ENCODE assay signal across 8 cellular contexts in genomic region chr3:17894434-17895060, GRCh38.
DNase-seq lines count a peak whose midpoint lies in the region; ATAC-seq and TF ChIP-seq lines count a peak whose summit lies in the region.

No MANE protein-coding gene starts in this region.

- H3K27me3 ChIP-seq in SU-DHL-6 (ENCODE audit: low read length) (no peaks in the 10 kb centered on the region), smooth muscle cell (ENCODE audit: low read depth) (no peaks in the 10 kb centered on the region), esophagus muscularis mucosa (no peaks in the 10 kb centered on the region)

- H3F3A ChIP-seq in SU-DHL-6 (ENCODE audit: insufficient read depth) (no peaks in the 10 kb centered on the region), smooth muscle cell (ENCODE audit: low read depth) (no peaks in the 10 kb centered on the region)

- H3K4me2 ChIP-seq in SU-DHL-6 (ENCODE audit: low read depth, low read length, poor library complexity, severe bottlenecking) (no peak overlapping the region), smooth muscle cell (no peak overlapping the region)

- H3K9ac ChIP-seq in SU-DHL-6 (ENCODE audit: low read length) (no peak overlapping the region), smooth muscle cell (ENCODE audit: low read depth) (no peak overlapping the region)

- 14% methylated on average over 1 of the region's 1 CpG for WGBS in smooth muscle cell (ENCODE audit: low lambda C conversion rate)
- 22% methylated on average over 1 of the region's 1 CpG for WGBS in esophagus muscularis mucosa

- H3K9me3 ChIP-seq in SU-DHL-6 (ENCODE audit: insufficient read depth, low read length) (no peaks in the 10 kb centered on the region), smooth muscle cell (replicated peaks; ENCODE audit: low read depth) (no peaks in the 10 kb centered on the region), esophagus muscularis mucosa (no peaks in the 10 kb centered on the region)

- no peaks in the 10 kb centered on the region for H3K9me2 ChIP-seq in SU-DHL-6 (replicated peaks; ENCODE audit: insufficient read depth, low read length)

- peak; percentile 38 for TF ChIP-seq CTCF in SU-DHL-6 (IDR thresholded peaks at IDR 0.05; ENCODE audit: insufficient read depth, low read length, poor library complexity, severe bottlenecking)
- peak; percentile 38 for TF ChIP-seq CTCF in smooth muscle cell (IDR thresholded peaks at IDR 0.05; ENCODE audit: borderline replicate concordance, insufficient read depth, poor library complexity, severe bottlenecking)
- TF ChIP-seq CTCF in esophagus muscularis mucosa (IDR thresholded peaks at IDR 0.05) = no peak

- no peaks in the 10 kb centered on the region for H3K36me3 ChIP-seq in SU-DHL-6 (ENCODE audit: low read length)
- H3K36me3 ChIP-seq in smooth muscle cell (ENCODE audit: low read depth) = no peaks in the 10 kb centered on the region
- no peaks in the 10 kb centered on the region for H3K36me3 ChIP-seq in esophagus muscularis mucosa

- ATAC-seq in GM18519 (IDR thresholded peaks at IDR 0.05; ENCODE audit: low FRiP score, unreplicated experiment) = peak; percentile 87
- ATAC-seq in esophagus mucosa = peak; percentile 83

- H3K4me1 ChIP-seq in smooth muscle cell (ENCODE audit: low read depth) (no peaks in the 10 kb centered on the region), esophagus muscularis mucosa (no peaks in the 10 kb centered on the region)

- H3K4me3 ChIP-seq in SU-DHL-6 (ENCODE audit: insufficient read depth, low read length, poor library complexity, severe bottlenecking) (no peak overlapping the region), smooth muscle cell (no peak overlapping the region), esophagus muscularis mucosa (no peak overlapping the region)

- no peak for TF ChIP-seq POLR2A in esophagus muscularis mucosa (IDR thresholded peaks at IDR 0.05; ENCODE audit: low read depth)

- no peak for TF ChIP-seq EP300 in esophagus muscularis mucosa (IDR thresholded peaks at IDR 0.05)

- intact Hi-C loops in esophagus muscularis mucosa (cut with DNase I) = no loop called here

- DNase-seq in AG08395 (ENCODE audit: low spot score) = peak; percentile 10
- DNase-seq in HK-2 (ENCODE audit: unreplicated experiment) = peak; percentile 24
- DNase-seq in smooth muscle cell (lab: John Stamatoyannopoulos, UW; ENCODE audit: unreplicated experiment) = no peak
- no peak for DNase-seq in COLO829 (ENCODE audit: low spot score)
- DNase-seq in esophagus muscularis mucosa (ENCODE audit: extremely low spot score) = no peak

- H3K79me2 ChIP-seq in SU-DHL-6 (ENCODE audit: insufficient read depth, low read length) (no peaks in the 10 kb centered on the region), smooth muscle cell (ENCODE audit: low read depth) (no peaks in the 10 kb centered on the region)

- H3K27ac ChIP-seq in SU-DHL-6 (ENCODE audit: low read depth, low read length) (no peak overlapping the region), smooth muscle cell (ENCODE audit: low read depth) (no peak overlapping the region), esophagus muscularis mucosa (replicated peaks in 1 of 4) (no peak overlapping the region)

- H4K20me1 ChIP-seq in SU-DHL-6 (ENCODE audit: low read depth, low read length) (no peaks in the 10 kb centered on the region), smooth muscle cell (ENCODE audit: low read depth) (peaks cover 11% of the 10 kb centered on the region)

- H2AFZ ChIP-seq in SU-DHL-6 (ENCODE audit: low read depth, low read length, severe bottlenecking) (no peak overlapping the region), smooth muscle cell (ENCODE audit: low read depth) (no peak overlapping the region)

Comparison
In these comparisons a context has a peak if more than half of its experiments do, and no peak if none do; other contexts are left out.
1. DNase-seq: peak in AG08395 (single experiment) and HK-2 (single experiment); none in smooth muscle cell (single experiment), COLO829 (single experiment) and esophagus muscularis mucosa (single experiment).
2. CTCF ChIP-seq: peak in SU-DHL-6 (single experiment) and smooth muscle cell (single experiment); none in esophagus muscularis mucosa (0 of 3).